Comparison of ENCODE assay signal across 9 cellular contexts in genomic region chr14:59321184-59321952, GRCh38.
DNase-seq lines count a peak whose midpoint lies in the region; ATAC-seq and TF ChIP-seq lines count a peak whose summit lies in the region.
"Had no signal": no experiment of that assay in that cellular context is flagged by ENCODE, and none has a peak within 500 bp of the region (broad histone marks: within the 10 kb centered on the region; RNA-seq: fewer than 3 reads in every experiment).

No MANE protein-coding gene starts in this region.

- H3K36me3 ChIP-seq in BLaER1 (peaks cover 15% of the 10 kb centered on the region; the same call in 1 of the 2 replicates), fibroblast of lung (ENCODE audit: control insufficient read depth, insufficient read depth, low read length) (no peaks in the 10 kb centered on the region), neural cell (ENCODE audit: insufficient read depth, low read length) (peaks cover 3% of the 10 kb centered on the region)
- peaks cover 0 to 3% (median 0%) of the 10 kb centered on the region in 3 experiments for H3K36me3 ChIP-seq in naive thymus-derived CD4-positive, alpha-beta T cell (ENCODE audit: control insufficient read depth in 2 of 3, insufficient read depth in 3 of 3, low read length in 3 of 3)

- H3K27ac Mint-ChIP-seq in naive thymus-derived CD4-positive, alpha-beta T cell, result no peak overlapping the region

- H3F3A ChIP-seq in neural cell (ENCODE audit: insufficient read depth, low read length, poor library complexity, severe bottlenecking), result no peaks in the 10 kb centered on the region

- DNase-seq in RPMI7951 (ENCODE audit: low read depth), result peak; percentile 67
- DNase-seq in fibroblast of lung (ENCODE audit: low read depth in 2 of 2), result peak; percentile 64 to 82
- no peak for DNase-seq in naive thymus-derived CD4-positive, alpha-beta T cell
- DNase-seq in NCI-H1417 treated with DMSO at 0.1 percent for 48 hours (lab: John Stamatoyannopoulos, UW), result no peak
- no peak for DNase-seq in NCI-H2227 (lab: John Stamatoyannopoulos, UW; ENCODE audit: unreplicated experiment)

- H3K27ac ChIP-seq in BLaER1 (peak overlapping the region; percentile 0; the same call in 1 of the 2 replicates), fibroblast of lung (ENCODE audit: insufficient read depth, low read length) (peak overlapping the region; percentile 22), neural cell (ENCODE audit: low read length) (peak overlapping the region; percentile 15)
- no peak overlapping the region for H3K27ac ChIP-seq in naive thymus-derived CD4-positive, alpha-beta T cell (ENCODE audit: low read depth, low read length)

- no peak overlapping the region for H3K9ac ChIP-seq in BLaER1
- H3K9ac ChIP-seq in fibroblast of lung (ENCODE audit: insufficient read depth, low read length), result no peak overlapping the region
- H3K9ac ChIP-seq in neural cell (ENCODE audit: low read length), result no peak overlapping the region

- H3K27me3 ChIP-seq in BLaER1 (no peaks in the 10 kb centered on the region), fibroblast of lung (ENCODE audit: control insufficient read depth, insufficient read depth, low read length) (no peaks in the 10 kb centered on the region), neural cell (ENCODE audit: insufficient read depth, low read depth, low read length) (no peaks in the 10 kb centered on the region)
- no peaks in the 10 kb centered on the region for H3K27me3 ChIP-seq in naive thymus-derived CD4-positive, alpha-beta T cell (ENCODE audit: control insufficient read depth in 2 of 2, insufficient read depth in 2 of 2, low read length in 2 of 2)
- H3K27me3 ChIP-seq: body of pancreas had no signal

- ATAC-seq in GM19351 (IDR thresholded peaks at IDR 0.05; ENCODE audit: unreplicated experiment), result no peak
- ATAC-seq in naive thymus-derived CD4-positive, alpha-beta T cell, result no peak
- ATAC-seq: body of pancreas had no signal

- no peaks in the 10 kb centered on the region for H3K9me3 Mint-ChIP-seq in naive thymus-derived CD4-positive, alpha-beta T cell

- no peak overlapping the region for H3K4me3 Mint-ChIP-seq in naive thymus-derived CD4-positive, alpha-beta T cell

- intact Hi-C loops in naive thymus-derived CD4-positive, alpha-beta T cell (cut with micrococcal nuclease), result loop anchor here in 1 of 2 donors (5.0 kb wide), 1 partner anchor 194 kb away; no protein-coding TSS in a partner anchor

- peaks cover 0 to 41% (median 14%) of the 10 kb centered on the region in 5 donors for H3K36me3 Mint-ChIP-seq in naive thymus-derived CD4-positive, alpha-beta T cell

- H3K9me3 ChIP-seq in BLaER1, result no peaks in the 10 kb centered on the region
- H3K9me3 ChIP-seq in fibroblast of lung (ENCODE audit: control insufficient read depth, insufficient read depth, low read depth, low read length), result no peaks in the 10 kb centered on the region
- H3K9me3 ChIP-seq in neural cell (ENCODE audit: low read length), result no peaks in the 10 kb centered on the region
- no peaks in the 10 kb centered on the region for H3K9me3 ChIP-seq in naive thymus-derived CD4-positive, alpha-beta T cell (ENCODE audit: control insufficient read depth in 2 of 3, low read length in 3 of 3)
- H3K9me3 ChIP-seq: body of pancreas had no signal

- no peaks in the 10 kb centered on the region for H3K9me2 ChIP-seq in neural cell (ENCODE audit: insufficient read depth, low read length)

- peaks cover 30% of the 10 kb centered on the region for H3K4me1 ChIP-seq in BLaER1
- H3K4me1 ChIP-seq in fibroblast of lung (ENCODE audit: control insufficient read depth, extremely low read depth, insufficient read depth, low read length), result peaks cover 4% of the 10 kb centered on the region
- no peaks in the 10 kb centered on the region for H3K4me1 ChIP-seq in naive thymus-derived CD4-positive, alpha-beta T cell (ENCODE audit: control insufficient read depth in 2 of 2, insufficient read depth in 2 of 2, low read length in 2 of 2)

- H3K4me2 ChIP-seq in BLaER1, result peak overlapping the region; percentile 66
- peak overlapping the region; percentile 16 for H3K4me2 ChIP-seq in fibroblast of lung (ENCODE audit: extremely low read depth, insufficient read depth, low read length)
- H3K4me2 ChIP-seq in neural cell (ENCODE audit: low read length), result no peak overlapping the region

- POLR2A ChIA-PET in naive thymus-derived CD4-positive, alpha-beta T cell (lab: Charles Lee), result no interaction called here

- H4K20me1 ChIP-seq in BLaER1, result no peaks in the 10 kb centered on the region
- no peaks in the 10 kb centered on the region for H4K20me1 ChIP-seq in fibroblast of lung (ENCODE audit: control insufficient read depth, extremely low read depth, insufficient read depth, low read length)
- no peaks in the 10 kb centered on the region for H4K20me1 ChIP-seq in neural cell (ENCODE audit: insufficient read depth)

- no peak overlapping the region for H2AFZ ChIP-seq in fibroblast of lung (ENCODE audit: low read length)
- H2AFZ ChIP-seq in neural cell (ENCODE audit: low read depth, low read length), result no peak overlapping the region

- no peak overlapping the region for H3K4me3 ChIP-seq in BLaER1
- H3K4me3 ChIP-seq in fibroblast of lung (replicated peaks in 1 of 4; ENCODE audit: control extremely low read depth in 1 of 4, insufficient read depth in 1 of 4, low read depth in 3 of 4, low read length in 4 of 4), result no peak overlapping the region
- no peak overlapping the region for H3K4me3 ChIP-seq in neural cell (ENCODE audit: low read length)
- H3K4me3 ChIP-seq in naive thymus-derived CD4-positive, alpha-beta T cell (ENCODE audit: low read length), result no peak overlapping the region
- H3K4me3 ChIP-seq: body of pancreas had no signal

- H3K79me2 ChIP-seq in fibroblast of lung (ENCODE audit: control insufficient read depth, insufficient read depth, low read length) (no peaks in the 10 kb centered on the region), neural cell (replicated peaks; ENCODE audit: insufficient read depth, low read length) (no peaks in the 10 kb centered on the region)

- CTCF ChIA-PET in naive thymus-derived CD4-positive, alpha-beta T cell (lab: Charles Lee), result no interaction called here

- H3K27me3 Mint-ChIP-seq in naive thymus-derived CD4-positive, alpha-beta T cell, result no peaks in the 10 kb centered on the region

- TF ChIP-seq CTCF in fibroblast of lung (conservative IDR thresholded peaks at IDR 0.05 in 1 of 2, IDR thresholded peaks at IDR 0.05 in 1 of 2; ENCODE audit: low read depth in 1 of 2, low read length in 2 of 2) (no peak), neural cell (IDR thresholded peaks at IDR 0.05; ENCODE audit: poor library complexity, severe bottlenecking) (no peak)

- peaks cover 0 to 11% (median 0%) of the 10 kb centered on the region in 7 donors for H3K4me1 Mint-ChIP-seq in naive thymus-derived CD4-positive, alpha-beta T cell

- TF ChIP-seq EP300 in neural cell (conservative IDR thresholded peaks at IDR 0.05; ENCODE audit: poor library complexity, severe bottlenecking), result no peak

- TF ChIP-seq RAD21 in neural cell (conservative IDR thresholded peaks at IDR 0.05), result no peak

TF ChIP-seq in neural cell, 6 proteins besides CTCF, POLR2A, EP300 and RAD21:
- no peak for TF ChIP-seq REST (IDR thresholded peaks at IDR 0.05; ENCODE audit: borderline replicate concordance)
- TF ChIP-seq MXI1 (conservative IDR thresholded peaks at IDR 0.05; ENCODE audit: poor library complexity, severe bottlenecking), result no peak
- no peak for TF ChIP-seq EZH2 (IDR thresholded peaks at IDR 0.05; ENCODE audit: borderline replicate concordance, insufficient read depth, low read length, poor library complexity, severe bottlenecking)
- no peak for TF ChIP-seq TAF1 (IDR thresholded peaks at IDR 0.05; ENCODE audit: low read depth)
- TF ChIP-seq SMC3 (conservative IDR thresholded peaks at IDR 0.05; ENCODE audit: poor library complexity), result no peak

Comparison
In these comparisons a context has a peak if more than half of its experiments do, and no peak if none do; other contexts are left out.
1. DNase-seq: peak in RPMI7951 (single experiment) and fibroblast of lung (2 of 2); none in naive thymus-derived CD4-positive, alpha-beta T cell (0 of 9), NCI-H1417 treated with DMSO at 0.1 percent for 48 hours (single experiment) and NCI-H2227 (single experiment).